In genomic region chr6:36195471-36196048, GRCh38 we compare ENCODE assay signal across 8 cellular contexts. TPM values are rescaled to one million over a fixed set of nuclear protein-coding genes. Genes with fewer than 3 reads are reported as not detected.
A peak's percentile ranks its signal among the peaks of the same experiment; 100 is the strongest.
DNase-seq lines count a peak whose midpoint lies in the region; ATAC-seq and TF ChIP-seq lines count a peak whose summit lies in the region.

No MANE protein-coding gene starts in this region.

- DNase-seq in activated CD4-positive, alpha-beta T cell treated with anti-CD3 and anti-CD28 coated beads for 36 hours: no peak
- no peak for DNase-seq in activated CD4-positive, alpha-beta T cell treated with anti-CD3 and anti-CD28 coated beads, Interleukin-2, amount 50 U/mL, for 4 hours
- DNase-seq in activated B cell treated with CpG ODN at 0.5 μM for 24 hours (no peak), iPS DF 6.9 (ENCODE audit: low read depth, low spot score) (no peak), stomach (no peak), LoVo (ENCODE audit: low spot score) (no peak), activated gamma-delta T cell treated with Interleukin-2 at 50 U/mL for 16 hours (no peak)

- no peak for ATAC-seq in activated CD4-positive, alpha-beta T cell treated with anti-CD3 and anti-CD28 coated beads for 36 hours
- ATAC-seq in activated B cell treated with CpG ODN at 0.5 μM for 24 hours (ENCODE audit: low read depth): no peak
- ATAC-seq in GM18858 (IDR thresholded peaks at IDR 0.05; ENCODE audit: unreplicated experiment): no peak

- WGBS in iPS DF 6.9 (ENCODE audit: insufficient coverage, insufficient read length): no CpG with 5 or more reads among the region's 6 CpGs
- WGBS in stomach, 5 donors: 15 to 24% (median 18%) methylated on average over 6 of the region's 6 CpGs

- POLR2A ChIA-PET in activated CD4-positive, alpha-beta T cell treated with anti-CD3 and anti-CD28 coated beads for 36 hours (lab: Charles Lee): interaction anchor here (0.7 to 1.3 kb wide), 2 partner anchors 64 to 584 kb away, joined by 3 read pairs; no protein-coding TSS in a partner anchor
- POLR2A ChIA-PET in activated B cell treated with CpG ODN at 0.5 μM for 24 hours (lab: Charles Lee): interaction anchor here (0.7 to 1.7 kb wide), 2 partner anchors 12 to 167 kb away, joined by 4 to 16 read pairs; partner anchors contain the start of gene MAPK14

- peaks cover 30% of the 10 kb centered on the region for H3K4me1 Mint-ChIP-seq in activated CD4-positive, alpha-beta T cell treated with anti-CD3 and anti-CD28 coated beads for 36 hours
- H3K4me1 Mint-ChIP-seq in activated B cell treated with CpG ODN at 0.5 μM for 24 hours: peaks cover 29% of the 10 kb centered on the region

- H3K9me3 Mint-ChIP-seq in activated CD4-positive, alpha-beta T cell treated with anti-CD3 and anti-CD28 coated beads for 36 hours (ENCODE audit: low read depth): no peaks in the 10 kb centered on the region
- H3K9me3 Mint-ChIP-seq in activated B cell treated with CpG ODN at 0.5 μM for 24 hours: no peaks in the 10 kb centered on the region

- H3K36me3 Mint-ChIP-seq in activated CD4-positive, alpha-beta T cell treated with anti-CD3 and anti-CD28 coated beads for 36 hours (ENCODE audit: low read depth): peaks cover 7% of the 10 kb centered on the region
- peaks cover 11% of the 10 kb centered on the region for H3K36me3 Mint-ChIP-seq in activated B cell treated with CpG ODN at 0.5 μM for 24 hours (ENCODE audit: low read depth)

- no peak for TF ChIP-seq EP300 in stomach (IDR thresholded peaks at IDR 0.05)

- intact Hi-C loops in activated CD4-positive, alpha-beta T cell treated with anti-CD3 and anti-CD28 coated beads for 36 hours (cut with DNase I, micrococcal nuclease): loop anchor here (1.0 to 5.0 kb wide), 10 partner anchors 56 to 1047 kb away; partner anchors contain the start of genes CDKN1A (in 1 of the 2), MAPK13 (in 1 of the 2), MAPK14 (in 1 of the 2) and SRPK1 (in 1 of the 2)
- intact Hi-C loops in activated B cell treated with CpG ODN at 0.5 μM for 24 hours (cut with micrococcal nuclease): loop anchor here (1.0 to 5.0 kb wide), 5 partner anchors 65 to 168 kb away; partner anchors contain the start of genes MAPK13 and MAPK14
- intact Hi-C loops in stomach (cut with DNase I; ENCODE audit: low total_unique reads): no loop called here

- peak overlapping the region; percentile 71 for H3K4me3 Mint-ChIP-seq in activated CD4-positive, alpha-beta T cell treated with anti-CD3 and anti-CD28 coated beads for 36 hours
- peak overlapping the region; percentile 83 for H3K4me3 Mint-ChIP-seq in activated B cell treated with CpG ODN at 0.5 μM for 24 hours

- peak overlapping the region; percentile 69 for H3K27ac Mint-ChIP-seq in activated CD4-positive, alpha-beta T cell treated with anti-CD3 and anti-CD28 coated beads for 36 hours
- peak overlapping the region; percentile 83 for H3K27ac Mint-ChIP-seq in activated B cell treated with CpG ODN at 0.5 μM for 24 hours

- H3K27ac ChIP-seq in iPS DF 6.9 (ENCODE audit: low read length): no peak overlapping the region
- peak overlapping the region; percentile 94 to 99 (median 98) for H3K27ac ChIP-seq in stomach

- no peak for TF ChIP-seq CTCF in activated B cell treated with CpG ODN at 0.5 μM for 24 hours (IDR thresholded peaks at IDR 0.05)
- TF ChIP-seq CTCF in stomach (IDR thresholded peaks at IDR 0.05): no peak

- H3K9me3 ChIP-seq in iPS DF 6.9 (ENCODE audit: control insufficient read depth, insufficient read depth, low read length): no peaks in the 10 kb centered on the region
- H3K9me3 ChIP-seq in stomach: no peaks in the 10 kb centered on the region

- H3K36me3 ChIP-seq in iPS DF 6.9 (ENCODE audit: control insufficient read depth, insufficient read depth, low read length) (peaks cover 3% of the 10 kb centered on the region; the same call in 1 of the 2 replicates), stomach (peaks cover 5 to 9% (median 8%) of the 10 kb centered on the region in 4 donors)

- H3K27me3 Mint-ChIP-seq in activated CD4-positive, alpha-beta T cell treated with anti-CD3 and anti-CD28 coated beads for 36 hours: no peaks in the 10 kb centered on the region
- no peaks in the 10 kb centered on the region for H3K27me3 Mint-ChIP-seq in activated B cell treated with CpG ODN at 0.5 μM for 24 hours

- no peak for TF ChIP-seq POLR2A in stomach (IDR thresholded peaks at IDR 0.05)

- H3K4me3 ChIP-seq in iPS DF 6.9 (ENCODE audit: low read length): peak overlapping the region; percentile 96; the same call in 1 of the 2 replicates
- H3K4me3 ChIP-seq in stomach: peak overlapping the region; percentile 60 to 93 (median 74)

- H3K4me1 ChIP-seq in iPS DF 6.9 (ENCODE audit: control insufficient read depth, insufficient read depth, low read length) (no peaks in the 10 kb centered on the region), stomach (peaks cover 8 to 33% (median 28%) of the 10 kb centered on the region in 4 donors)

- CTCF ChIA-PET in activated CD4-positive, alpha-beta T cell treated with anti-CD3 and anti-CD28 coated beads for 36 hours (lab: Charles Lee): interaction anchor here (0.6 to 2.0 kb wide), 20 partner anchors 13 to 212 kb away, joined by 3 to 7 read pairs (median 4); partner anchors contain the start of gene MAPK14
- CTCF ChIA-PET in activated B cell treated with CpG ODN at 0.5 μM for 24 hours (lab: Charles Lee): interaction anchor here (0.7 to 1.7 kb wide), 8 partner anchors 36 to 168 kb away, joined by 3 to 9 read pairs (median 4); partner anchors contain the start of gene MAPK14

- H3K27me3 ChIP-seq in iPS DF 6.9 (ENCODE audit: control insufficient read depth, insufficient read depth, low read length): no peaks in the 10 kb centered on the region
- no peaks in the 10 kb centered on the region for H3K27me3 ChIP-seq in stomach

RNA-seq across cellular contexts. Expression of gene BRPF3, which starts 1.0 kb away (rescaled TPM):
- 10 to 100 TPM; 18.0 to 26.0 TPM for total RNA-seq in activated CD4-positive, alpha-beta T cell treated with anti-CD3 and anti-CD28 coated beads for 36 hours
- 29.2 and 36.5 TPM in 2 replicates for total RNA-seq in activated B cell treated with CpG ODN at 0.5 μM for 24 hours
- 100 to 1,000 TPM in 1 of 5 donors, 10 to 100 TPM in 4; 19.5 to 343 (median 59.7) TPM for total RNA-seq in stomach
- 10 to 100 TPM in 2 of 3 donors, 1 to 10 TPM in 1; 7.0 to 17.6 (median 12.7) TPM for polyA plus RNA-seq in stomach
